Comparison of ENCODE assay signal across 24 cellular contexts in genomic region chr5:172043822-172044221, GRCh38.
"Had no signal": no experiment of that assay in that cellular context is flagged by ENCODE, and none has a peak within 500 bp of the region (broad histone marks: within the 10 kb centered on the region; RNA-seq: fewer than 3 reads in every experiment).

No MANE protein-coding gene starts in this region.

- H3K27ac Mint-ChIP-seq: nephron; T-helper 2 cell treated with Interferon-gamma antibody and Interleukin-4, amounts not matched to agents 5 μg/mL and 100 μg/mL, for 36 hours had no signal

- H3K27me3 Mint-ChIP-seq: activated CD8-positive, alpha-beta memory T cell treated with anti-CD3 and anti-CD28 coated beads, Interleukin-2, amount 10 ng/mL, durations not matched to agents 7 days and 5 days; activated naive CD4-positive, alpha-beta T cell treated with anti-CD3 and anti-CD28 coated beads, Interleukin-2, amount 50 U/mL, for 24 hours had no signal

- H3K4me3 Mint-ChIP-seq: activated CD8-positive, alpha-beta memory T cell treated with anti-CD3 and anti-CD28 coated beads, Interleukin-2, amount 10 ng/mL, durations not matched to agents 7 days and 5 days; activated naive CD4-positive, alpha-beta T cell treated with anti-CD3 and anti-CD28 coated beads, Interleukin-2, amount 50 U/mL, for 24 hours; nephron; T-helper 2 cell treated with Interferon-gamma antibody and Interleukin-4, amounts not matched to agents 5 μg/mL and 100 μg/mL, for 36 hours had no signal

- H3K4me1 Mint-ChIP-seq: nephron had no signal

- ATAC-seq: activated CD8-positive, alpha-beta memory T cell treated with anti-CD3 and anti-CD28 coated beads, Interleukin-2, amount 10 ng/mL, durations not matched to agents 7 days and 5 days; body of pancreas; left lung had no signal

- H3K9me3 ChIP-seq: body of pancreas, esophagus muscularis mucosa, left lung, prostate gland, sigmoid colon, tibial artery, vagina had no signal

- H3K9me3 Mint-ChIP-seq: activated naive CD4-positive, alpha-beta T cell treated with anti-CD3 and anti-CD28 coated beads, Interleukin-2, amount 50 U/mL, for 24 hours; nephron; T-helper 2 cell treated with Interferon-gamma antibody and Interleukin-4, amounts not matched to agents 5 μg/mL and 100 μg/mL, for 36 hours had no signal

- H3K27ac ChIP-seq: body of pancreas, esophagus muscularis mucosa, left lung, prostate gland, sigmoid colon, tibial artery, vagina had no signal

- H3K27me3 ChIP-seq: body of pancreas, dorsolateral prefrontal cortex, esophagus muscularis mucosa, left lung, sigmoid colon, tibial artery, vagina had no signal

- H3K4me3 ChIP-seq: body of pancreas, dorsolateral prefrontal cortex, esophagus muscularis mucosa, left lung, prostate gland, sigmoid colon, tibial artery, vagina had no signal

- FAIRE-seq: endometrium, kidney had no signal

- H3K36me3 ChIP-seq: prostate gland had no signal

- DNase-seq: activated CD4-positive, alpha-beta T cell treated with anti-CD3 and anti-CD28 coated beads, Interleukin-2, amount 50 U/mL, for 4 hours; activated CD4-positive, CD25-positive, alpha-beta regulatory T cell treated with anti-CD3 and anti-CD28 coated beads, Interleukin-2, amount 50 U/mL, for 72 hours; activated CD8-positive, alpha-beta memory T cell treated with anti-CD3 and anti-CD28 coated beads, Interleukin-2, amount 10 ng/mL, durations not matched to agents 7 days and 5 days; activated effector memory CD4-positive, alpha-beta T cell treated with Interleukin-2 at 50 U/mL for 16 hours; activated T-cell treated with anti-CD3 and anti-CD28 coated beads, Interleukin-2, amount 50 U/mL, for 1 hour; amygdala; body of pancreas; hypothalamus; kidney; left lung; mesenchymal stem cell; sigmoid colon; stimulated activated CD4-positive, alpha-beta T cell treated with anti-CD3 and anti-CD28 coated beads, Interleukin-12 subunit alpha, Interleukin-12 subunit beta, amount 100 ng/mL, for 4 hours; stimulated activated CD4-positive, alpha-beta T cell treated with anti-CD3 and anti-CD28 coated beads, Interleukin-2, amount 100 ng/mL, for 24 hours; SW 1271; tibial artery had no signal

- H3K4me1 ChIP-seq: prostate gland, sigmoid colon, tibial artery, vagina had no signal
